ENCODE assay signal across 11 cellular contexts in genomic region chr1:207883104-207883651, GRCh38.
DNase-seq lines count a peak whose midpoint lies in the region; ATAC-seq, FAIRE-seq and TF ChIP-seq lines count a peak whose summit lies in the region.
"Had no signal": no experiment of that assay in that cellular context is flagged by ENCODE, and none has a peak within 500 bp of the region (broad histone marks: within the 10 kb centered on the region; RNA-seq: fewer than 3 reads in every experiment).

No MANE protein-coding gene starts in this region.

- H3K4me1 Mint-ChIP-seq in central memory CD8-positive, alpha-beta T cell: peaks cover 38% of the 10 kb centered on the region

- H3K27me3 Mint-ChIP-seq in central memory CD8-positive, alpha-beta T cell: peaks cover 10% of the 10 kb centered on the region

- H3K9me3 Mint-ChIP-seq in central memory CD8-positive, alpha-beta T cell: no peaks in the 10 kb centered on the region

- DNase-seq in GM19239 (ENCODE audit: insufficient read length, low spot score): no peak
- DNase-seq in central memory CD8-positive, alpha-beta T cell (ENCODE audit: low spot score in 2 of 2): no peak
- no peak for DNase-seq in SW 1271 (lab: John Stamatoyannopoulos, UW)
- DNase-seq in HuH-7 (ENCODE audit: low spot score): no peak
- no peak for DNase-seq in LoVo (ENCODE audit: low spot score)
- DNase-seq in coronary artery (ENCODE audit: low spot score): no peak
- DNase-seq: DMS79 treated with DMSO at 0.1 percent for 48 hours, mesendoderm had no signal

- FAIRE-seq in GM19239 (lab: Jason Lieb, UNC): peak; percentile 74
- FAIRE-seq: TTC549 had no signal

- no peak overlapping the region for H3K4me3 ChIP-seq in ACC112 (ENCODE audit: low read depth, low read length)
- H3K4me3 ChIP-seq in coronary artery: no peak overlapping the region

- H3K27me3 ChIP-seq in ACC112 (ENCODE audit: insufficient read depth, low read length): no peaks in the 10 kb centered on the region

- H3K27ac Mint-ChIP-seq in central memory CD8-positive, alpha-beta T cell (ENCODE audit: low read depth): peak overlapping the region; percentile 92

- no peak overlapping the region for H3K27ac ChIP-seq in ACC112 (ENCODE audit: low read depth, low read length)
- no peak overlapping the region for H3K27ac ChIP-seq in coronary artery

- no peaks in the 10 kb centered on the region for H3K36me3 ChIP-seq in ACC112 (ENCODE audit: insufficient read depth, low read length)

- no peak for TF ChIP-seq CTCF in coronary artery (IDR thresholded peaks at IDR 0.05)

- ATAC-seq in HG03159 (IDR thresholded peaks at IDR 0.05; ENCODE audit: unreplicated experiment): peak; percentile 60
- peak; percentile 83 for ATAC-seq in central memory CD8-positive, alpha-beta T cell (replicated peaks; ENCODE audit: extremely low read depth, poor library complexity, severe bottlenecking)

- H3K4me3 Mint-ChIP-seq in central memory CD8-positive, alpha-beta T cell: peak overlapping the region; percentile 77

- peaks cover 11% of the 10 kb centered on the region for H3K4me1 ChIP-seq in ACC112 (ENCODE audit: control insufficient read depth, insufficient read depth, low read length, unreplicated experiment)

- peak overlapping the region; percentile 30 for H2AFZ ChIP-seq in ACC112 (ENCODE audit: low read length, unreplicated experiment)

- peaks cover 1% of the 10 kb centered on the region for H3K36me3 Mint-ChIP-seq in central memory CD8-positive, alpha-beta T cell (ENCODE audit: insufficient read depth)

- H3K79me2 ChIP-seq in ACC112 (ENCODE audit: control insufficient read depth, insufficient read depth, low read length, unreplicated experiment): no peaks in the 10 kb centered on the region
